In the genomic region with DNA sequence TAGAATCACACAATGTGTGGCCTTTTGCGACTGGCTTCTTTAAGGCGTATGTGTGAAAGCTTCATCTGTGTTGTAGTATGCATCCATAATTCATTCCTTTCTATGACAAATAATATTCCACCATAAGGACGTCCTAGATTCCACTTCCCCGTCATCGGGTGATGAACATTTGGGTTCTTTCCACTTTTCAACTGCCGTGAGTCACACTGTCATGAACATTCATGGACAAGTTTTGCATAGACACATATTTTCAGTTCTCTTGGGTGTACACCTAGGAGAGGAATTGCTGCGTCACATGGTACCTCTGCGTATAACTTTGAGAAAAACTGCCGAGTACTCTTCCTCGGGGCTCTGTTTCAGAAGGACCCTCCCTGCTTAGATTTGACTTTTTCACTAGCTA, we compare ENCODE assay signal across 16 cellular contexts.
"Had no signal": no experiment of that assay in that cellular context is flagged by ENCODE, and none has a peak within 500 bp of the region (broad histone marks: within the 10 kb centered on the region; RNA-seq: fewer than 3 reads in every experiment).

No MANE protein-coding gene starts in this region.

- H3K9me3 ChIP-seq: gastroesophageal sphincter, neutrophil, right atrium auricular region had no signal

- H3K27me3 ChIP-seq: gastroesophageal sphincter, neutrophil, right atrium auricular region had no signal

- H3K4me1 Mint-ChIP-seq: immature natural killer cell; naive thymus-derived CD4-positive, alpha-beta T cell had no signal

- H3K36me3 Mint-ChIP-seq: immature natural killer cell; naive thymus-derived CD4-positive, alpha-beta T cell had no signal

- H3K9me3 Mint-ChIP-seq: immature natural killer cell; naive thymus-derived CD4-positive, alpha-beta T cell had no signal

- DNase-seq: effector memory CD4-positive, alpha-beta T cell; glutamatergic neuron; immature natural killer cell; kidney; left colon; mesendoderm; naive thymus-derived CD4-positive, alpha-beta T cell; small intestine; stimulated activated CD4-positive, alpha-beta T cell treated with anti-CD3 and anti-CD28 coated beads, Interleukin-12 subunit alpha, Interleukin-12 subunit beta, amount 100 ng/mL, for 4 hours; stimulated activated CD4-positive, alpha-beta T cell treated with anti-CD3 and anti-CD28 coated beads, Interleukin-2, amount 100 ng/mL, for 48 hours; stimulated activated naive CD4-positive, alpha-beta T cell treated with Interleukin-2 at 50 U/mL for 16 hours; trophoblast cell had no signal

- H3K36me3 ChIP-seq: neutrophil had no signal

- H3K27ac Mint-ChIP-seq: immature natural killer cell; naive thymus-derived CD4-positive, alpha-beta T cell had no signal

- H3K4me3 Mint-ChIP-seq: immature natural killer cell; naive thymus-derived CD4-positive, alpha-beta T cell had no signal

- H3K4me3 ChIP-seq: gastroesophageal sphincter, right atrium auricular region had no signal

- ATAC-seq: esophagus mucosa; gastroesophageal sphincter; left colon; naive thymus-derived CD4-positive, alpha-beta T cell had no signal

- H3K27ac ChIP-seq: neutrophil had no signal
